ENCODE assay signal across 28 cellular contexts in the genomic region with DNA sequence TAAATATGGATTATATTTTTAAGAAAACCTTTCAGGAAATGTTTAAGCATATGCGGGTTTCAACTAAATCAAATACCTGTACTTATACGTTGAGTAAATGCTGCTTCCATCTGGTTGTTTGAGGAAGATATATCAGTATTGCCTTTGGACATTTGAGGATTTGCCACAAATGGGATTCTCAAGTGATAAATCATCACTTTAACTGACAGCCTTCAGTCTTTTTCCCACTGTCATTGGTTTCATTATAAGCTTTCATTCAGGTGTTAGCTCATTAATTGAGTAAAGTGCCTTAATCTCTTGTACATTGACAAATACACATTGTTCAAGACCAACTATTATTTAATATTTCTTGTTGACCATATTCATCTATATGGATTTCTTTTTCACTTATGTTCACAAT.
"Had no signal": no experiment of that assay in that cellular context is flagged by ENCODE, and none has a peak within 500 bp of the region (broad histone marks: within the 10 kb centered on the region; RNA-seq: fewer than 3 reads in every experiment).

No MANE protein-coding gene starts in this region.

- H3K4me3 ChIP-seq: stomach, suprapubic skin, testis, thoracic aorta, thyroid gland, tibial artery, tibial nerve, transverse colon, upper lobe of left lung, upper lobe of right lung, uterus, vagina had no signal

- H3K27ac ChIP-seq: stomach, suprapubic skin, testis, thoracic aorta, thyroid gland, tibial artery, tibial nerve, transverse colon, upper lobe of left lung, upper lobe of right lung, uterus, vagina had no signal

- H3K27me3 ChIP-seq: stomach, suprapubic skin, testis, thyroid gland, tibial artery, tibial nerve, transverse colon, upper lobe of left lung, upper lobe of right lung, vagina had no signal

- H3K36me3 Mint-ChIP-seq: stimulated activated effector memory CD8-positive, alpha-beta T cell treated with anti-CD3 and anti-CD28 coated beads, Interleukin-12 subunit alpha, Interleukin-12 subunit beta, amount 100 ng/mL, for 72 hours; stimulated activated memory B cell treated with anti-CD40 and anti-IgM and Interleukin-4, amounts not matched to agents 10 μg/mL and 1 μg/mL and 100 μg/mL, for 72 hours; stimulated activated naive B cell treated with anti-CD40 and anti-IgM and Interleukin-4, amounts not matched to agents 10 μg/mL and 1 μg/mL and 100 μg/mL, for 72 hours; type B pancreatic cell had no signal

- H3K4me1 Mint-ChIP-seq: stimulated activated effector memory CD8-positive, alpha-beta T cell treated with anti-CD3 and anti-CD28 coated beads, Interleukin-12 subunit alpha, Interleukin-12 subunit beta, amount 100 ng/mL, for 72 hours; stimulated activated memory B cell treated with anti-CD40 and anti-IgM and Interleukin-4, amounts not matched to agents 10 μg/mL and 1 μg/mL and 100 μg/mL, for 72 hours; stimulated activated naive CD8-positive, alpha-beta T cell treated with anti-CD3 and anti-CD28 coated beads, Interleukin-15, amount 100 ng/mL, for 72 hours had no signal

- DNase-seq: stimulated activated CD4-positive, alpha-beta T cell treated with anti-CD3 and anti-CD28 coated beads, Interleukin-2, amount 100 ng/mL, for 48 hours; stimulated activated CD4-positive, alpha-beta T cell treated with anti-CD3 and anti-CD28 coated beads, Interleukin-4, amount 100 ng/mL, for 1 hour; stimulated activated CD4-positive, alpha-beta T cell treated with anti-CD3 and anti-CD28 coated beads, Interleukin-4, amount 100 ng/mL, for 24 hours; stimulated activated CD4-positive, alpha-beta T cell treated with anti-CD3 and anti-CD28 coated beads, Interleukin-4, amount 100 ng/mL, for 4 hours; stimulated activated CD8-positive, alpha-beta memory T cell treated with anti-CD3 and anti-CD28 coated beads, Interleukin-4, amount 100 ng/mL, for 48 hours; stimulated activated naive B cell treated with anti-CD40 and anti-IgM and Interleukin-4, amounts not matched to agents 10 μg/mL and 1 μg/mL and 100 μg/mL, for 72 hours; stimulated activated naive CD4-positive, alpha-beta T cell; stimulated activated naive CD4-positive, alpha-beta T cell treated with Interleukin-2 at 50 U/mL for 16 hours; stimulated activated naive CD8-positive, alpha-beta T cell treated with anti-CD3 and anti-CD28 coated beads, Interleukin-15, amount 100 ng/mL, for 72 hours; stimulated activated naive CD8-positive, alpha-beta T cell treated with anti-CD3 and anti-CD28 coated beads, Interleukin-15, Interleukin-2, amounts not matched to agents 100 U/mL and 50 U/mL, for 24 hours; stomach; substantia nigra; testis; thyroid gland; tibial artery; transverse colon; upper lobe of left lung; upper lobe of right lung; uterus had no signal

- H3K4me3 Mint-ChIP-seq: stimulated activated effector memory CD8-positive, alpha-beta T cell treated with anti-CD3 and anti-CD28 coated beads, Interleukin-12 subunit alpha, Interleukin-12 subunit beta, amount 100 ng/mL, for 72 hours; stimulated activated memory B cell treated with anti-CD40 and anti-IgM and Interleukin-4, amounts not matched to agents 10 μg/mL and 1 μg/mL and 100 μg/mL, for 72 hours; stimulated activated naive B cell treated with anti-CD40 and anti-IgM and Interleukin-4, amounts not matched to agents 10 μg/mL and 1 μg/mL and 100 μg/mL, for 72 hours; stimulated activated naive CD8-positive, alpha-beta T cell treated with anti-CD3 and anti-CD28 coated beads, Interleukin-15, amount 100 ng/mL, for 72 hours; stimulated activated naive CD8-positive, alpha-beta T cell treated with anti-CD3 and anti-CD28 coated beads, Interleukin-15, Interleukin-2, amounts not matched to agents 100 ng/mL and 50 ng/mL, for 24 hours; type B pancreatic cell had no signal

- H3K9me3 Mint-ChIP-seq: stimulated activated effector memory CD8-positive, alpha-beta T cell treated with anti-CD3 and anti-CD28 coated beads, Interleukin-12 subunit alpha, Interleukin-12 subunit beta, amount 100 ng/mL, for 72 hours; stimulated activated memory B cell treated with anti-CD40 and anti-IgM and Interleukin-4, amounts not matched to agents 10 μg/mL and 1 μg/mL and 100 μg/mL, for 72 hours; stimulated activated naive CD8-positive, alpha-beta T cell treated with anti-CD3 and anti-CD28 coated beads, Interleukin-15, amount 100 ng/mL, for 72 hours; stimulated activated naive CD8-positive, alpha-beta T cell treated with anti-CD3 and anti-CD28 coated beads, Interleukin-15, Interleukin-2, amounts not matched to agents 100 ng/mL and 50 ng/mL, for 24 hours had no signal

- H3K9me3 ChIP-seq: stomach, suprapubic skin, testis, thoracic aorta, thyroid gland, tibial artery, tibial nerve, transverse colon, upper lobe of left lung, upper lobe of right lung, uterus, vagina had no signal

- H3K4me1 ChIP-seq: stomach, suprapubic skin, testis, thyroid gland, tibial artery, tibial nerve, transverse colon, upper lobe of left lung, upper lobe of right lung, uterus, vagina had no signal

- FAIRE-seq: urothelium cell line had no signal

- H3K27me3 Mint-ChIP-seq: type B pancreatic cell had no signal

- H3K36me3 ChIP-seq: stomach, suprapubic skin, thoracic aorta, thyroid gland, tibial artery, tibial nerve, transverse colon, upper lobe of left lung, upper lobe of right lung, uterus, vagina had no signal

- H3K27ac Mint-ChIP-seq: stimulated activated effector memory CD8-positive, alpha-beta T cell treated with anti-CD3 and anti-CD28 coated beads, Interleukin-12 subunit alpha, Interleukin-12 subunit beta, amount 100 ng/mL, for 72 hours; stimulated activated memory B cell treated with anti-CD40 and anti-IgM and Interleukin-4, amounts not matched to agents 10 μg/mL and 1 μg/mL and 100 μg/mL, for 72 hours; stimulated activated naive B cell treated with anti-CD40 and anti-IgM and Interleukin-4, amounts not matched to agents 10 μg/mL and 1 μg/mL and 100 μg/mL, for 72 hours; stimulated activated naive CD8-positive, alpha-beta T cell treated with anti-CD3 and anti-CD28 coated beads, Interleukin-15, amount 100 ng/mL, for 72 hours; stimulated activated naive CD8-positive, alpha-beta T cell treated with anti-CD3 and anti-CD28 coated beads, Interleukin-15, Interleukin-2, amounts not matched to agents 100 ng/mL and 50 ng/mL, for 24 hours; type B pancreatic cell had no signal

- ATAC-seq: stimulated activated effector memory CD8-positive, alpha-beta T cell treated with anti-CD3 and anti-CD28 coated beads, Interleukin-12 subunit alpha, Interleukin-12 subunit beta, amount 100 ng/mL, for 72 hours; stimulated activated memory B cell treated with anti-CD40 and anti-IgM and Interleukin-4, amounts not matched to agents 10 μg/mL and 1 μg/mL and 100 μg/mL, for 72 hours; stimulated activated naive B cell treated with anti-CD40 and anti-IgM and Interleukin-4, amounts not matched to agents 10 μg/mL and 1 μg/mL and 100 μg/mL, for 72 hours; stimulated activated naive CD8-positive, alpha-beta T cell treated with anti-CD3 and anti-CD28 coated beads, Interleukin-15, amount 100 ng/mL, for 72 hours; stimulated activated naive CD8-positive, alpha-beta T cell treated with anti-CD3 and anti-CD28 coated beads, Interleukin-15, Interleukin-2, amounts not matched to agents 100 U/mL and 50 U/mL, for 24 hours; upper lobe of right lung had no signal
